ENCODE assay signal across 8 cellular contexts in genomic region chr11:14520086-14520901, GRCh38. TPM values are rescaled to one million over a fixed set of nuclear protein-coding genes. Genes with fewer than 3 reads are reported as not detected.
A peak's percentile ranks its signal among the peaks of the same experiment; 100 is the strongest.
DNase-seq lines count a peak whose midpoint lies in the region; ATAC-seq and TF ChIP-seq lines count a peak whose summit lies in the region.

Gene PSMA1 (minus strand): TSS chr11:14520386. CDS start chr11:14520299, 87 bp downstream.

- no peaks in the 10 kb centered on the region for H3K9me3 Mint-ChIP-seq in activated naive CD8-positive, alpha-beta T cell treated with anti-CD3 and anti-CD28 coated beads, Interleukin-2, amount 50 U/mL, for 24 hours

- H3K9me3 ChIP-seq in cardiac muscle cell (ENCODE audit: low read depth) (no peaks in the 10 kb centered on the region), trophoblast cell (ENCODE audit: insufficient read depth, low read depth, low read length) (no peaks in the 10 kb centered on the region), transverse colon (no peaks in the 10 kb centered on the region)

- H3K9ac ChIP-seq in trophoblast cell (ENCODE audit: low read length) = peak within 1 kb of the TSS; percentile 98

- H3K4me3 ChIP-seq in cardiac muscle cell (peak within 1 kb of the TSS; percentile 83), trophoblast cell (ENCODE audit: low read depth, low read length) (peak within 1 kb of the TSS; percentile 92), transverse colon (peak within 1 kb of the TSS; percentile 57 to 89 (median 67))

- no peak for TF ChIP-seq EP300 in transverse colon (IDR thresholded peaks at IDR 0.05; ENCODE audit: low read depth)

- peaks cover 9% of the 10 kb centered on the region for H3K79me2 ChIP-seq in trophoblast cell (ENCODE audit: control insufficient read depth, insufficient read depth, low read length, poor library complexity)

- peak within 1 kb of the TSS; percentile 79 for H3K18ac ChIP-seq in trophoblast cell (ENCODE audit: low read length)

- H3K36me3 ChIP-seq in cardiac muscle cell (peaks cover 22% of the 10 kb centered on the region), trophoblast cell (ENCODE audit: control insufficient read depth in 1 of 2, insufficient read depth in 2 of 2, low read length in 2 of 2) (peaks cover 6 to 11% of the 10 kb centered on the region in 2 experiments), transverse colon (peaks cover 0 to 22% (median 7%) of the 10 kb centered on the region in 4 donors)

- peak within 1 kb of the TSS; percentile 83 for H3K14ac ChIP-seq in trophoblast cell (ENCODE audit: low read length)

- no peaks in the 10 kb centered on the region for H3K27me3 Mint-ChIP-seq in activated naive CD8-positive, alpha-beta T cell treated with anti-CD3 and anti-CD28 coated beads, Interleukin-2, amount 50 U/mL, for 24 hours

- H3K79me1 ChIP-seq in trophoblast cell (ENCODE audit: low read length) = peaks cover 9% of the 10 kb centered on the region

- peak within 1 kb of the TSS; percentile 88 for H2BK5ac ChIP-seq in trophoblast cell (ENCODE audit: low read depth, low read length, poor library complexity)

- peak within 1 kb of the TSS; percentile 81 for H3K4ac ChIP-seq in trophoblast cell (ENCODE audit: low read depth, low read length)

- peak within 1 kb of the TSS; percentile 65 for H2BK120ac ChIP-seq in trophoblast cell (ENCODE audit: insufficient read depth, low read length, poor library complexity)

- peak; percentile 90 for ATAC-seq in HG02763 (IDR thresholded peaks at IDR 0.05; ENCODE audit: unreplicated experiment)
- peak; percentile 94 for ATAC-seq in activated naive CD8-positive, alpha-beta T cell treated with anti-CD3 and anti-CD28 coated beads, Interleukin-2, amount 50 U/mL, for 24 hours

- intact Hi-C loops in transverse colon (cut with DNase I; ENCODE audit: low total_unique reads) = loop anchor here (5.0 kb wide), 1 partner anchor 372 kb away; the partner anchor contains the start of gene CYP2R1

- peak within 1 kb of the TSS; percentile 69 for H4K91ac ChIP-seq in trophoblast cell (ENCODE audit: low read depth, low read length)

- in situ Hi-C loops in transverse colon (cut with MboI; ENCODE audit: low pct_ligation_motif_present in 1 of 4, low pct_unique_long_range_greater_than_20kb in 1 of 4, low sequenced_read_pairs in 3 of 4) = loop anchor here in 3 of 4 donors (5.0 to 25.0 kb wide), 3 partner anchors 367 to 375 kb away; partner anchors contain the start of gene CYP2R1 (in 3 of the 3)

- H3K36me3 Mint-ChIP-seq in activated naive CD8-positive, alpha-beta T cell treated with anti-CD3 and anti-CD28 coated beads, Interleukin-2, amount 50 U/mL, for 24 hours (ENCODE audit: low read depth) = peaks cover 29% of the 10 kb centered on the region

- H3K23ac ChIP-seq in trophoblast cell (ENCODE audit: low read length) = no peak within 1 kb of the TSS

- TF ChIP-seq POLR2A in transverse colon (IDR thresholded peaks at IDR 0.05) = peak; percentile 71

- peak; percentile 10 for TF ChIP-seq CTCF in GM12873 (IDR thresholded peaks at IDR 0.05; ENCODE audit: insufficient read depth, low read depth, low read length, missing control alignments)
- peak; percentile 19 for TF ChIP-seq CTCF in cardiac muscle cell (IDR thresholded peaks at IDR 0.05; ENCODE audit: low read depth, low read length)
- peak; percentile 53 to 91 (median 61) for TF ChIP-seq CTCF in transverse colon (IDR thresholded peaks at IDR 0.05)

- H4K12ac ChIP-seq in trophoblast cell (ENCODE audit: low read depth, low read length) = peak within 1 kb of the TSS; percentile 76

- DNase-seq in NCI-H1417 treated with DMSO at 0.1 percent for 48 hours (lab: John Stamatoyannopoulos, UW) (peak; percentile 84), SW480 (ENCODE audit: low spot score) (peak; percentile 98), cardiac muscle cell (ENCODE audit: low read depth in 1 of 2, low spot score in 1 of 2) (peak; percentile 97), trophoblast cell (peak; percentile 97 to 98), transverse colon (peak; percentile 96)
- peak; percentile 93 for DNase-seq in activated naive CD8-positive, alpha-beta T cell treated with anti-CD3 and anti-CD28 coated beads, Interleukin-2, amount 50 U/mL, for 24 hours

- H3K4me3 Mint-ChIP-seq in activated naive CD8-positive, alpha-beta T cell treated with anti-CD3 and anti-CD28 coated beads, Interleukin-2, amount 50 U/mL, for 24 hours = peak within 1 kb of the TSS; percentile 94

- H3K4me2 ChIP-seq in trophoblast cell (ENCODE audit: low read length) = peak within 1 kb of the TSS; percentile 85

- H3K27ac Mint-ChIP-seq in activated naive CD8-positive, alpha-beta T cell treated with anti-CD3 and anti-CD28 coated beads, Interleukin-2, amount 50 U/mL, for 24 hours = peak within 1 kb of the TSS; percentile 97

- WGBS in trophoblast cell (ENCODE audit: extremely low coverage, insufficient coverage, insufficient read length) = no CpG with 5 or more reads among the region's 55 CpGs
- WGBS in transverse colon (ENCODE audit: low coverage in 1 of 2), 2 donors = 0 to 1% methylated on average over 4 to 44 of the region's 55 CpGs

- peaks cover 34% of the 10 kb centered on the region for H3K4me1 Mint-ChIP-seq in activated naive CD8-positive, alpha-beta T cell treated with anti-CD3 and anti-CD28 coated beads, Interleukin-2, amount 50 U/mL, for 24 hours

- H3K27me3 ChIP-seq in cardiac muscle cell (no peaks in the 10 kb centered on the region), trophoblast cell (ENCODE audit: insufficient read depth, low read length) (no peaks in the 10 kb centered on the region), transverse colon (no peaks in the 10 kb centered on the region)

- H2AK5ac ChIP-seq in trophoblast cell (ENCODE audit: low read length) = peak within 1 kb of the TSS; percentile 9

- peaks cover 8% of the 10 kb centered on the region for H3K4me1 ChIP-seq in cardiac muscle cell (ENCODE audit: low read depth)
- H3K4me1 ChIP-seq in trophoblast cell (ENCODE audit: control insufficient read depth in 1 of 2, insufficient read depth in 2 of 2, low read length in 2 of 2) = no peaks in the 10 kb centered on the region
- peaks cover 6 to 23% (median 18%) of the 10 kb centered on the region in 4 donors for H3K4me1 ChIP-seq in transverse colon

- H2BK12ac ChIP-seq in trophoblast cell (ENCODE audit: low read length) = no peak within 1 kb of the TSS

- peak within 1 kb of the TSS; percentile 93 for H4K8ac ChIP-seq in trophoblast cell (ENCODE audit: low read depth, low read length)

- peak within 1 kb of the TSS; percentile 96 for H3K27ac ChIP-seq in cardiac muscle cell
- peak within 1 kb of the TSS; percentile 85 for H3K27ac ChIP-seq in trophoblast cell (ENCODE audit: low read depth, low read length)
- peak within 1 kb of the TSS; percentile 87 to 94 (median 90) for H3K27ac ChIP-seq in transverse colon

- H2AFZ ChIP-seq in trophoblast cell (ENCODE audit: insufficient read depth, low read length, poor library complexity) = peak within 1 kb of the TSS; percentile 83

RNA-seq across cellular contexts. Expression of gene PSMA1, which starts in this region (rescaled TPM):
- 88.9 and 133 TPM in 2 replicates for total RNA-seq in cardiac muscle cell
- 355 and 403 TPM in 2 replicates for polyA plus RNA-seq in cardiac muscle cell
- polyA plus RNA-seq in trophoblast cell (2013) = 290 and 299 TPM in 2 replicates
- total RNA-seq in transverse colon = 100 to 1,000 TPM in 2 of 4 donors, 10 to 100 TPM in 2; 12.1 to 112 (median 70.4) TPM

Comparison
In these comparisons a context has a peak if more than half of its experiments do, and no peak if none do; other contexts are left out.
1. Peak in every context shown above with its lines: DNase-seq, ATAC-seq, H3K4me3 ChIP-seq and H3K27ac ChIP-seq.
2. CTCF ChIP-seq: peak in every context shown above with its lines; median percentile 61 in transverse colon; 19 in cardiac muscle cell; 10 in GM12873.